In genomic region chr1:92990828-92991227, GRCh38 we compare ENCODE assay signal across 12 cellular contexts. TPM values are rescaled to one million over a fixed set of nuclear protein-coding genes. Genes with fewer than 3 reads are reported as not detected.
DNase-seq lines count a peak whose midpoint lies in the region; ATAC-seq and TF ChIP-seq lines count a peak whose summit lies in the region.
"Had no signal": no experiment of that assay in that cellular context is flagged by ENCODE, and none has a peak within 500 bp of the region (broad histone marks: within the 10 kb centered on the region; RNA-seq: fewer than 3 reads in every experiment).

No MANE protein-coding gene starts in this region.

- H3K36me3 Mint-ChIP-seq in activated CD8-positive, alpha-beta memory T cell treated with anti-CD3 and anti-CD28 coated beads, Interleukin-2, amount 10 ng/mL, durations not matched to agents 7 days and 5 days, result peaks cover 4% of the 10 kb centered on the region
- H3K36me3 Mint-ChIP-seq in activated CD4-positive, alpha-beta memory T cell treated with anti-CD3 and anti-CD28 coated beads, Interleukin-2, amount 10 ng/mL, durations not matched to agents 7 days and 5 days (ENCODE audit: low read depth), result peaks cover 9% of the 10 kb centered on the region
- H3K36me3 Mint-ChIP-seq in naive thymus-derived CD8-positive, alpha-beta T cell, result no peaks in the 10 kb centered on the region

- no peak for TF ChIP-seq POLR2A in uterus (IDR thresholded peaks at IDR 0.05)

- H3K27ac ChIP-seq in uterus, result no peak overlapping the region

- in situ Hi-C loops in GM13976 (cut with MboI; ENCODE audit: low sequenced_read_pairs, unreplicated experiment), result loop anchor here (5.0 kb wide), 1 partner anchor 134 kb away; no protein-coding TSS in a partner anchor

- no peaks in the 10 kb centered on the region for H3K4me1 ChIP-seq in uterus

- H3K4me3 Mint-ChIP-seq in activated CD8-positive, alpha-beta memory T cell treated with anti-CD3 and anti-CD28 coated beads, Interleukin-2, amount 10 ng/mL, durations not matched to agents 7 days and 5 days, result peak overlapping the region; percentile 35
- H3K4me3 Mint-ChIP-seq in activated CD4-positive, alpha-beta memory T cell treated with anti-CD3 and anti-CD28 coated beads, Interleukin-2, amount 10 ng/mL, durations not matched to agents 7 days and 5 days, result peak overlapping the region; percentile 16
- peak overlapping the region; percentile 40 to 88 (median 66) for H3K4me3 Mint-ChIP-seq in naive thymus-derived CD8-positive, alpha-beta T cell
- H3K4me3 Mint-ChIP-seq: endodermal cell had no signal

- H3K27me3 ChIP-seq in uterus, result no peaks in the 10 kb centered on the region

- CTCF ChIA-PET in activated CD8-positive, alpha-beta memory T cell treated with anti-CD3 and anti-CD28 coated beads, Interleukin-2, amount 10 ng/mL, durations not matched to agents 7 days and 5 days (lab: Charles Lee), result interaction anchor here (1.0 to 11.6 kb wide), 4 partner anchors 10 to 133 kb away, joined by 3 to 483 read pairs (median 51); partner anchors contain the start of gene DIPK1A
- CTCF ChIA-PET in activated CD4-positive, alpha-beta memory T cell treated with anti-CD3 and anti-CD28 coated beads, Interleukin-2, amount 10 ng/mL, durations not matched to agents 7 days and 5 days (lab: Charles Lee), result interaction anchor here (1.0 to 2.8 kb wide), 9 partner anchors 8 to 158 kb away, joined by 3 to 29 read pairs (median 6); partner anchors contain the start of genes DIPK1A and RPL5

- no peaks in the 10 kb centered on the region for H3K36me3 ChIP-seq in uterus

- ATAC-seq in activated CD8-positive, alpha-beta memory T cell treated with anti-CD3 and anti-CD28 coated beads, Interleukin-2, amount 10 ng/mL, durations not matched to agents 7 days and 5 days, result peak; percentile 67
- ATAC-seq in naive thymus-derived CD8-positive, alpha-beta T cell, result peak; percentile 59 to 65
- ATAC-seq in HG03045 (IDR thresholded peaks at IDR 0.05; ENCODE audit: unreplicated experiment), result no peak
- ATAC-seq: left lobe of liver had no signal

- peak overlapping the region; percentile 79 for H3K27ac Mint-ChIP-seq in activated CD8-positive, alpha-beta memory T cell treated with anti-CD3 and anti-CD28 coated beads, Interleukin-2, amount 10 ng/mL, durations not matched to agents 7 days and 5 days
- peak overlapping the region; percentile 78 for H3K27ac Mint-ChIP-seq in activated CD4-positive, alpha-beta memory T cell treated with anti-CD3 and anti-CD28 coated beads, Interleukin-2, amount 10 ng/mL, durations not matched to agents 7 days and 5 days
- peak overlapping the region; percentile 80 to 97 (median 88) for H3K27ac Mint-ChIP-seq in naive thymus-derived CD8-positive, alpha-beta T cell
- H3K27ac Mint-ChIP-seq: endodermal cell had no signal

- no peak overlapping the region for H3K4me3 ChIP-seq in uterus

- peaks cover 58% of the 10 kb centered on the region for H3K4me1 Mint-ChIP-seq in activated CD8-positive, alpha-beta memory T cell treated with anti-CD3 and anti-CD28 coated beads, Interleukin-2, amount 10 ng/mL, durations not matched to agents 7 days and 5 days
- peaks cover 55% of the 10 kb centered on the region for H3K4me1 Mint-ChIP-seq in activated CD4-positive, alpha-beta memory T cell treated with anti-CD3 and anti-CD28 coated beads, Interleukin-2, amount 10 ng/mL, durations not matched to agents 7 days and 5 days
- peaks cover 19 to 52% (median 48%) of the 10 kb centered on the region in 4 donors for H3K4me1 Mint-ChIP-seq in naive thymus-derived CD8-positive, alpha-beta T cell

- H3K27me3 Mint-ChIP-seq in activated CD8-positive, alpha-beta memory T cell treated with anti-CD3 and anti-CD28 coated beads, Interleukin-2, amount 10 ng/mL, durations not matched to agents 7 days and 5 days, result no peaks in the 10 kb centered on the region
- no peaks in the 10 kb centered on the region for H3K27me3 Mint-ChIP-seq in activated CD4-positive, alpha-beta memory T cell treated with anti-CD3 and anti-CD28 coated beads, Interleukin-2, amount 10 ng/mL, durations not matched to agents 7 days and 5 days
- no peaks in the 10 kb centered on the region for H3K27me3 Mint-ChIP-seq in naive thymus-derived CD8-positive, alpha-beta T cell

- no peaks in the 10 kb centered on the region for H3K9me3 ChIP-seq in uterus

- TF ChIP-seq CTCF in uterus (IDR thresholded peaks at IDR 0.05) (no peak), GM13976 (IDR thresholded peaks at IDR 0.05; ENCODE audit: borderline replicate concordance, control extremely low read depth, extremely low read depth, insufficient read depth, missing control alignments) (no peak)

- POLR2A ChIA-PET in activated CD4-positive, alpha-beta memory T cell treated with anti-CD3 and anti-CD28 coated beads, Interleukin-2, amount 10 ng/mL, durations not matched to agents 7 days and 5 days (lab: Charles Lee), result interaction anchor here (1.1 to 1.7 kb wide), 5 partner anchors 10 to 88 kb away, joined by 3 to 46 read pairs (median 8); partner anchors contain the start of genes DIPK1A and MTF2
- POLR2A ChIA-PET in naive thymus-derived CD8-positive, alpha-beta T cell (lab: Charles Lee), result interaction anchor here (0.9 to 4.0 kb wide), 8 partner anchors 10 to 159 kb away, joined by 3 to 51 read pairs (median 8); partner anchors contain the start of genes DIPK1A, MTF2 and RPL5

- peak; percentile 59 for DNase-seq in activated CD8-positive, alpha-beta memory T cell treated with anti-CD3 and anti-CD28 coated beads, Interleukin-2, amount 10 ng/mL, durations not matched to agents 7 days and 5 days
- no peak for DNase-seq in activated CD8-positive, alpha-beta memory T cell treated with anti-CD3 and anti-CD28 coated beads, Interleukin-2, amount 50 U/mL, for 4 hours
- DNase-seq in NCI-H2029 (lab: John Stamatoyannopoulos, UW), result peak; percentile 81
- DNase-seq in activated CD4-positive, alpha-beta memory T cell treated with anti-CD3 and anti-CD28 coated beads, Interleukin-2, amount 10 ng/mL, durations not matched to agents 7 days and 5 days, result peak; percentile 55
- peak in 3 of 10 donors; percentile 32 to 48 (median 44) for DNase-seq in naive thymus-derived CD8-positive, alpha-beta T cell
- no peak for DNase-seq in uterus
- DNase-seq in GM13976 (ENCODE audit: low spot score), result no peak
- DNase-seq: activated CD4-positive, alpha-beta T cell treated with anti-CD3 and anti-CD28 coated beads, Interleukin-2, amount 50 U/mL, for 1 hour; endodermal cell; SHP77 treated with DMSO at 0.1 percent for 48 hours had no signal

- intact Hi-C loops in uterus (cut with DNase I; ENCODE audit: low total_unique reads), result loop anchor here (10.0 kb wide), 1 partner anchor 136 kb away; no protein-coding TSS in a partner anchor

- no peaks in the 10 kb centered on the region for H3K9me3 Mint-ChIP-seq in activated CD8-positive, alpha-beta memory T cell treated with anti-CD3 and anti-CD28 coated beads, Interleukin-2, amount 10 ng/mL, durations not matched to agents 7 days and 5 days (ENCODE audit: low read depth)
- no peaks in the 10 kb centered on the region for H3K9me3 Mint-ChIP-seq in activated CD4-positive, alpha-beta memory T cell treated with anti-CD3 and anti-CD28 coated beads, Interleukin-2, amount 10 ng/mL, durations not matched to agents 7 days and 5 days
- H3K9me3 Mint-ChIP-seq in naive thymus-derived CD8-positive, alpha-beta T cell, result no peaks in the 10 kb centered on the region
- H3K9me3 Mint-ChIP-seq: endodermal cell had no signal

RNA-seq across cellular contexts. Expression of gene DIPK1A, which starts 29.6 kb away (rescaled TPM):
- total RNA-seq in activated CD8-positive, alpha-beta memory T cell treated with anti-CD3 and anti-CD28 coated beads, Interleukin-2, amount 10 ng/mL, durations not matched to agents 7 days and 5 days, result 10 to 100 TPM in 1 of 2 experiments, 1 to 10 TPM in 1; 8.6 to 14.3 TPM
- 10 to 100 TPM; 12.7 to 17.2 TPM for total RNA-seq in activated CD4-positive, alpha-beta memory T cell treated with anti-CD3 and anti-CD28 coated beads, Interleukin-2, amount 10 ng/mL, durations not matched to agents 7 days and 5 days
- total RNA-seq in naive thymus-derived CD8-positive, alpha-beta T cell, result 10 to 100 TPM; 12.0 to 14.8 TPM
- polyA plus RNA-seq in naive thymus-derived CD8-positive, alpha-beta T cell, result 10 to 100 TPM; 11.5 to 14.5 (median 14.1) TPM
- 10 to 100 TPM; 15.5 to 28.4 (median 20.8) TPM for total RNA-seq in uterus

Comparison
In these comparisons a context has a peak if more than half of its experiments do, and no peak if none do; other contexts are left out.
1. DNase-seq: peak in activated CD8-positive, alpha-beta memory T cell treated with anti-CD3 and anti-CD28 coated beads, Interleukin-2, amount 10 ng/mL, durations not matched to agents 7 days and 5 days (single experiment), NCI-H2029 (single experiment) and activated CD4-positive, alpha-beta memory T cell treated with anti-CD3 and anti-CD28 coated beads, Interleukin-2, amount 10 ng/mL, durations not matched to agents 7 days and 5 days (single experiment); none in activated CD8-positive, alpha-beta memory T cell treated with anti-CD3 and anti-CD28 coated beads, Interleukin-2, amount 50 U/mL, for 4 hours (single experiment), uterus (0 of 2) and GM13976 (single experiment).
2. Peak in every context shown above with its lines, with median percentiles within 50 percentile points of each other: H3K27ac Mint-ChIP-seq and H3K4me3 Mint-ChIP-seq.